ENCODE assay signal across 14 cellular contexts in the genomic region with DNA sequence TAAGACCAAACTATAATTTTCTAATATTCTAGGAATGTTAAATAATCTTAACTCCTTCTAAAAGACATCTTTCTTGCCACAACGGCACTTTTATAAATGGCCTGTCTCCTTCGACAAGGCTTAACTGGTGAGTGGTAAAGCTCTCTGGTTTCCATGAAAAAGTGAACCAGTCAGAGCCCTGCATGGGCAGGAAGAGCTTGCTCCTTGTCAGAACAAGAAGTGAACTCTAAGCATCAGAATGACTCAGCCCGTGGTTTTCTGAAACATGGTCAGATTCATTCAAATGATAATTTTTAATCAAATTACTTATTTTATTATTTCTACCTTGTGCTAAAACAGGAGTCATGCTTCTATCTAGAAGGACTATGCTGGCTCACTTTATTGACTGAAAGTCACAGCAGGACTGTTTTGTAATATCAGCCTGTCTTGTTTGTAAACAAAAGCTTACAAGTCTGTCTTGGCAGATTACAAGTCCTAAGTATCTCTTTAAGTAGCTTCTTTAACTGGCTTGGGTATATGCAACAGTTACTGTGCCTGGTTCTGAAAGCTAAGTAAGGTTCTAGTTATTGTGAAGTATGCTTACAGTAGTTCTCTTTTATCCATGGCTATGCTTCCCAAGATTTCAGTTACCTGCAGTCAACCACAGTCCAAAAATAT.
A peak's percentile ranks its signal among the peaks of the same experiment; 100 is the strongest.
DNase-seq lines count a peak whose midpoint lies in the region; ATAC-seq and TF ChIP-seq lines count a peak whose summit lies in the region.
"Had no signal": no experiment of that assay in that cellular context is flagged by ENCODE, and none has a peak within 500 bp of the region (broad histone marks: within the 10 kb centered on the region; RNA-seq: fewer than 3 reads in every experiment).

No MANE protein-coding gene starts in this region.

- H3K9me3 Mint-ChIP-seq in T-helper 2 cell treated with Interferon-gamma antibody and Interleukin-4, amounts not matched to agents 5 μg/mL and 100 μg/mL, for 36 hours = no peaks in the 10 kb centered on the region
- peaks cover 5% of the 10 kb centered on the region for H3K9me3 Mint-ChIP-seq in endodermal cell

- peaks cover 9% of the 10 kb centered on the region for H3K4me1 Mint-ChIP-seq in T-helper 2 cell treated with Interferon-gamma antibody and Interleukin-4, amounts not matched to agents 5 μg/mL and 100 μg/mL, for 36 hours (ENCODE audit: low read depth)
- H3K4me1 Mint-ChIP-seq in endodermal cell = no peaks in the 10 kb centered on the region
- H3K4me1 Mint-ChIP-seq: T-cell had no signal

- H3K36me3 ChIP-seq in endodermal cell (ENCODE audit: control insufficient read depth, insufficient read depth, low read length) = peaks cover 6% of the 10 kb centered on the region
- H3K36me3 ChIP-seq: gastroesophageal sphincter had no signal

- H3K4me3 ChIP-seq in endodermal cell (ENCODE audit: low read length) = no peak overlapping the region
- H3K4me3 ChIP-seq: gastroesophageal sphincter, MG63 had no signal

- H3K9me3 ChIP-seq in endodermal cell (ENCODE audit: control insufficient read depth, low read length) = peaks cover 10% of the 10 kb centered on the region
- H3K9me3 ChIP-seq: MG63 had no signal

- no peak overlapping the region for H3K4me3 Mint-ChIP-seq in T-helper 2 cell treated with Interferon-gamma antibody and Interleukin-4, amounts not matched to agents 5 μg/mL and 100 μg/mL, for 36 hours
- no peak overlapping the region for H3K4me3 Mint-ChIP-seq in endodermal cell
- H3K4me3 Mint-ChIP-seq: activated naive CD8-positive, alpha-beta T cell; T-cell had no signal

- ATAC-seq in foreskin keratinocyte (peak; percentile 67), HG03097 (IDR thresholded peaks at IDR 0.05; ENCODE audit: low FRiP score, unreplicated experiment) (no peak)
- ATAC-seq: gastroesophageal sphincter, T-cell had no signal

- no peak overlapping the region for H3K27ac Mint-ChIP-seq in T-helper 2 cell treated with Interferon-gamma antibody and Interleukin-4, amounts not matched to agents 5 μg/mL and 100 μg/mL, for 36 hours
- H3K27ac Mint-ChIP-seq in endodermal cell = no peak overlapping the region
- H3K27ac Mint-ChIP-seq: activated naive CD8-positive, alpha-beta T cell; T-cell had no signal

- peak; percentile 27 for DNase-seq in GM10248 (ENCODE audit: extremely low spot score)
- DNase-seq in GM20000 (ENCODE audit: low spot score) = peak; percentile 25
- DNase-seq in T-helper 2 cell treated with Interferon-gamma antibody and Interleukin-4, amounts not matched to agents 5 μg/mL and 100 μg/mL, for 36 hours (ENCODE audit: low spot score) = peak; percentile 21
- DNase-seq in foreskin keratinocyte = peak in 1 of 2 donors; percentile 33
- no peak for DNase-seq in SW480 (ENCODE audit: low spot score)
- no peak for DNase-seq in middle frontal gyrus (ENCODE audit: extremely low spot score, low spot score)
- no peak for DNase-seq in endodermal cell
- DNase-seq: MG63, NCI-H2171 treated with DMSO at 0.1 percent for 48 hours, T-cell had no signal

- WGBS in endodermal cell (ENCODE audit: insufficient coverage in 1 of 2, insufficient read length in 1 of 2), 2 experiments = 88 to 90% methylated on average over 2 to 3 of the region's 3 CpGs

- no peaks in the 10 kb centered on the region for H3K36me3 Mint-ChIP-seq in T-helper 2 cell treated with Interferon-gamma antibody and Interleukin-4, amounts not matched to agents 5 μg/mL and 100 μg/mL, for 36 hours (ENCODE audit: low read depth)
- H3K36me3 Mint-ChIP-seq in endodermal cell (ENCODE audit: low read depth) = peaks cover 2% of the 10 kb centered on the region
- H3K36me3 Mint-ChIP-seq: activated naive CD8-positive, alpha-beta T cell; T-cell had no signal

- H3K27me3 Mint-ChIP-seq in T-helper 2 cell treated with Interferon-gamma antibody and Interleukin-4, amounts not matched to agents 5 μg/mL and 100 μg/mL, for 36 hours (ENCODE audit: low read depth) = peaks cover 27% of the 10 kb centered on the region
- H3K27me3 Mint-ChIP-seq in endodermal cell (ENCODE audit: insufficient read depth) = no peaks in the 10 kb centered on the region

- TF ChIP-seq CTCF in GM10248 (IDR thresholded peaks at IDR 0.05; ENCODE audit: control extremely low read depth, extremely low read depth, low read depth, missing control alignments) (no peak), GM20000 (IDR thresholded peaks at IDR 0.05; ENCODE audit: extremely low read depth, missing control alignments) (no peak), foreskin keratinocyte (conservative IDR thresholded peaks at IDR 0.05) (no peak), endodermal cell (conservative IDR thresholded peaks at IDR 0.05) (no peak)

- H3K27ac ChIP-seq in foreskin keratinocyte (no peak overlapping the region), endodermal cell (ENCODE audit: low read depth, low read length) (no peak overlapping the region)
- H3K27ac ChIP-seq: C4-2B, gastroesophageal sphincter had no signal

- H3K9ac ChIP-seq in endodermal cell (ENCODE audit: extremely low read depth, low read length, poor library complexity, severe bottlenecking) = no peak overlapping the region

- H3K27me3 ChIP-seq in foreskin keratinocyte = no peaks in the 10 kb centered on the region
- no peaks in the 10 kb centered on the region for H3K27me3 ChIP-seq in endodermal cell (ENCODE audit: control insufficient read depth, insufficient read depth, low read length, poor library complexity, severe bottlenecking)
- H3K27me3 ChIP-seq: MG63 had no signal

- POLR2A ChIA-PET in GM10248 (lab: Yijun Ruan, JAX) = no interaction called here

- CTCF ChIA-PET in GM10248 (lab: Yijun Ruan, JAX) = interaction anchor here (0.6 to 4.2 kb wide), 7 partner anchors 9 to 383 kb away, joined by 3 to 23 read pairs (median 3); no protein-coding TSS in a partner anchor

- H3K4me1 ChIP-seq in foreskin keratinocyte (no peaks in the 10 kb centered on the region), endodermal cell (ENCODE audit: control insufficient read depth, insufficient read depth, low read length) (no peaks in the 10 kb centered on the region)
- H3K4me1 ChIP-seq: gastroesophageal sphincter had no signal

Comparison
In these comparisons a context has a peak if more than half of its experiments do, and no peak if none do; other contexts are left out.
1. DNase-seq: peak in GM10248 (single experiment), GM20000 (single experiment) and T-helper 2 cell treated with Interferon-gamma antibody and Interleukin-4, amounts not matched to agents 5 μg/mL and 100 μg/mL, for 36 hours (single experiment); none in SW480 (single experiment), middle frontal gyrus (single experiment) and endodermal cell (single experiment).